Comparison of ENCODE assay signal across 8 cellular contexts in the genomic region with DNA sequence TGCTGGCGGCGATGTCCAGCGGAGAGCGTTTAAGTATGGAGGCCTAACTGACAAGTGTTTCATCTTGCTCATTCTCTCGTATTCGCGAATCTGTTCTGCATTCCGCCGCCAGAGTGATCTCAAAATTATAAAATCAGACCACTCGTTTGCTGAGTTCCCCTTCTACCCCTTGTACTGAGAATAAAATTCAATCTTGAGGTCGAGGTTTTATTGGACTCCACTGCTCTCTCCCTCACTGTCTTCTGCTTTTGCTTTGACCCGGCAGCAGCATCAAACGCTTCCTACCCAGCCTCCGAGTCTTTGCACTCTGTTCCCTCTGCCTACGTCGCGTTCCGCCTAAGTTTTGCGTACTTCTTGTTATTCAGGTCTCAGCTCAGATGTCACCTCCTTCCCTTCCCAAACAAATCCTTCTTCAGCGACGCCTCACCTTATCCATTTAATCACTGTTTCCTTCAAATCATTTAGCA. TPM values are rescaled to one million over a fixed set of nuclear protein-coding genes. Genes with fewer than 3 reads are reported as not detected.
DNase-seq lines count a peak whose midpoint lies in the region; ATAC-seq, FAIRE-seq and TF ChIP-seq lines count a peak whose summit lies in the region.

No MANE protein-coding gene starts in this region.

- peaks cover 10% of the 10 kb centered on the region for H3K4me1 ChIP-seq in colonic mucosa
- H3K4me1 ChIP-seq in mucosa of descending colon (ENCODE audit: low read depth): peaks cover 36% of the 10 kb centered on the region

- DNase-seq in AG04449 (ENCODE audit: low read depth, low spot score) (no peak), GM12892 (ENCODE audit: insufficient read length) (no peak), RKO (ENCODE audit: low spot score) (peak; percentile 68), colonic mucosa (peak; percentile 38), mucosa of descending colon (peak in 1 of 3 donors; percentile 31), cerebellar nuclear complex (lab: John Stamatoyannopoulos, UW) (no peak)

- TF ChIP-seq CTCF in AG04449 (IDR thresholded peaks at IDR 0.05; ENCODE audit: insufficient read depth, low read length, missing control alignments) (no peak), colonic mucosa (IDR thresholded peaks at IDR 0.05) (no peak), mucosa of descending colon (IDR thresholded peaks at IDR 0.05) (no peak)

- H3K27ac ChIP-seq in colonic mucosa: peak overlapping the region; percentile 5

- no peaks in the 10 kb centered on the region for H3K27me3 ChIP-seq in colonic mucosa

- intact Hi-C loops in colonic mucosa (cut with DNase I): no loop called here
- intact Hi-C loops in mucosa of descending colon (cut with DNase I, micrococcal nuclease): no loop called here

- H3K36me3 ChIP-seq in colonic mucosa (no peaks in the 10 kb centered on the region), mucosa of descending colon (ENCODE audit: low read depth) (peaks cover 4% of the 10 kb centered on the region)

- peak; percentile 4 for ATAC-seq in mucosa of descending colon
- ATAC-seq in GM21737 (IDR thresholded peaks at IDR 0.05; ENCODE audit: unreplicated experiment): no peak
- ATAC-seq in GM18517 (IDR thresholded peaks at IDR 0.05; ENCODE audit: unreplicated experiment): no peak

- H3K4me3 ChIP-seq in AG04449 (ENCODE audit: low read depth, low read length) (peak overlapping the region; percentile 86), colonic mucosa (peak overlapping the region; percentile 50), mucosa of descending colon (peak overlapping the region; percentile 36)

- no peak for TF ChIP-seq POLR2A in GM12892 (IDR thresholded peaks at IDR 0.05; ENCODE audit: low read depth, low read length)

- CTCF ChIA-PET in AG04449 (lab: Yijun Ruan, JAX): interaction anchor here (0.8 to 2.0 kb wide), 2 partner anchors 26 to 42 kb away, joined by 3 to 4 read pairs; a partner anchor contains a TSS

- no peaks in the 10 kb centered on the region for H3K9me3 ChIP-seq in colonic mucosa
- no peaks in the 10 kb centered on the region for H3K9me3 ChIP-seq in mucosa of descending colon

- POLR2A ChIA-PET in AG04449 (lab: Yijun Ruan, JAX): interaction anchor here (0.7 to 1.4 kb wide), 4 partner anchors 10 to 58 kb away, joined by 3 to 16 read pairs (median 6); a partner anchor contains a TSS

- peak; percentile 14 for FAIRE-seq in GM12892 (lab: Jason Lieb, UNC)

- H3K9ac ChIP-seq in colonic mucosa (ENCODE audit: low read depth in 2 of 2, low read length in 2 of 2): peak overlapping the region; percentile 58 to 90

RNA-seq across cellular contexts. Expression of a gene that starts 0.5 kb away (rescaled TPM):
- 62.0 TPM for polyA plus RNA-seq in GM12892 (2012; ENCODE audit: missing spikeins)
- total RNA-seq in colonic mucosa (10 to 100 TPM; 15.1 to 41.2 TPM), mucosa of descending colon (10 to 100 TPM; 11.4 to 28.3 (median 16.2) TPM)

RNA-seq across cellular contexts. Expression of a gene that starts 0.8 kb away (rescaled TPM):
- polyA plus RNA-seq in GM12892 (2012; ENCODE audit: missing spikeins): 72.6 TPM
- 10 to 100 TPM; 57.8 to 84.5 TPM for total RNA-seq in colonic mucosa
- total RNA-seq in mucosa of descending colon: 10 to 100 TPM; 57.3 to 72.5 (median 60.4) TPM

RNA-seq across cellular contexts. Expression of a gene that starts 26.8 kb away (rescaled TPM):
- 23.6 TPM for polyA plus RNA-seq in GM12892 (2012; ENCODE audit: missing spikeins)
- total RNA-seq in colonic mucosa (10 to 100 TPM; 17.7 to 20.3 TPM), mucosa of descending colon (10 to 100 TPM; 19.8 to 24.8 (median 23.1) TPM)

Comparison
In these comparisons a context has a peak if more than half of its experiments do, and no peak if none do; other contexts are left out.
1. DNase-seq: peak in RKO (single experiment) and colonic mucosa (single experiment); none in AG04449 (single experiment), GM12892 (single experiment) and cerebellar nuclear complex (0 of 2).
2. H3K4me3 ChIP-seq: peak in every context shown above with its lines; median percentile 86 in AG04449; 50 in colonic mucosa; 36 in mucosa of descending colon.